22 cellular contexts compared by ENCODE assay signal in genomic region chr3:155876537-155876936, GRCh38. TPM values are rescaled to one million over a fixed set of nuclear protein-coding genes. Genes with fewer than 3 reads are reported as not detected.
DNase-seq lines count a peak whose midpoint lies in the region; ATAC-seq and TF ChIP-seq lines count a peak whose summit lies in the region.
"Had no signal": no experiment of that assay in that cellular context is flagged by ENCODE, and none has a peak within 500 bp of the region (broad histone marks: within the 10 kb centered on the region; RNA-seq: fewer than 3 reads in every experiment).

No MANE protein-coding gene starts in this region.

- H3K9me3 Mint-ChIP-seq in CD4-positive, alpha-beta T cell = no peaks in the 10 kb centered on the region
- H3K9me3 Mint-ChIP-seq: IgD-negative memory B cell had no signal

- no peaks in the 10 kb centered on the region for H3K27me3 ChIP-seq in CD4-positive, alpha-beta T cell (ENCODE audit: control insufficient read depth, insufficient read depth, low read length)
- H3K27me3 ChIP-seq: Peyer's patch had no signal

- H3K27me3 Mint-ChIP-seq in CD4-positive, alpha-beta T cell = no peaks in the 10 kb centered on the region
- H3K27me3 Mint-ChIP-seq: IgD-negative memory B cell had no signal

- no peak for TF ChIP-seq CTCF in CD4-positive, alpha-beta T cell (IDR thresholded peaks at IDR 0.05)
- TF ChIP-seq CTCF in HEK293 (tag by site-specific recombination; IDR thresholded peaks at IDR 0.05) (no peak), OCI-LY7 (conservative IDR thresholded peaks at IDR 0.05; ENCODE audit: low read length) (no peak)

- H3K4me1 ChIP-seq in HEK293 (ENCODE audit: control insufficient read depth, insufficient read depth, low read length) = peaks cover 2% of the 10 kb centered on the region; the same call in 1 of the 2 replicates
- peaks cover 31% of the 10 kb centered on the region for H3K4me1 ChIP-seq in OCI-LY7 (ENCODE audit: insufficient read depth, low read length, poor library complexity, severe bottlenecking)

- H3K27ac ChIP-seq in CD4-positive, alpha-beta T cell (ENCODE audit: low read depth, low read length) = no peak overlapping the region
- no peak overlapping the region for H3K27ac ChIP-seq in HEK293 (ENCODE audit: extremely low read depth, low read depth, low read length)
- no peak overlapping the region for H3K27ac ChIP-seq in OCI-LY7 (ENCODE audit: low read depth, low read length, poor library complexity, severe bottlenecking)
- H3K27ac ChIP-seq: HL-60, Peyer's patch had no signal

- peaks cover 5% of the 10 kb centered on the region for H3K36me3 Mint-ChIP-seq in CD4-positive, alpha-beta T cell (ENCODE audit: low read depth)

- peaks cover 100% of the 10 kb centered on the region for H3K79me2 ChIP-seq in OCI-LY7 (ENCODE audit: insufficient read depth, low read depth, low read length)

- H3K4me3 ChIP-seq in HEK293 (ENCODE audit: low read depth, low read length) = no peak overlapping the region
- no peak overlapping the region for H3K4me3 ChIP-seq in OCI-LY7 (ENCODE audit: low read depth, low read length, poor library complexity, severe bottlenecking)
- H3K4me3 ChIP-seq: Peyer's patch had no signal

- no peaks in the 10 kb centered on the region for H3K9me3 ChIP-seq in CD4-positive, alpha-beta T cell (ENCODE audit: control insufficient read depth, low read length)
- H3K9me3 ChIP-seq in HEK293 (ENCODE audit: control insufficient read depth, insufficient read depth, low read depth, low read length) (no peaks in the 10 kb centered on the region), OCI-LY7 (ENCODE audit: low read length) (no peaks in the 10 kb centered on the region; the same call in 1 of the 2 replicates)
- H3K9me3 ChIP-seq: Peyer's patch had no signal

- BruUV-seq in OCI-LY7 (replicated peaks; lab: Mats Ljungman, UMichigan) = no TSS peak

- no peak for ATAC-seq in CD4-positive, alpha-beta T cell (ENCODE audit: poor library complexity)

- peaks cover 75% of the 10 kb centered on the region for H3K4me1 Mint-ChIP-seq in CD4-positive, alpha-beta T cell (ENCODE audit: low read depth)

- POLR2A ChIA-PET in CD4-positive, alpha-beta T cell (lab: Charles Lee) = no interaction called here
- POLR2A ChIA-PET in HEK293 (lab: Yijun Ruan, JAX) = no interaction called here
- POLR2A ChIA-PET in OCI-LY7 (lab: Charles Lee) = interaction anchor here (1.2 kb wide), 1 partner anchor 33 kb away, joined by 3 read pairs; no protein-coding TSS in a partner anchor

- CTCF ChIA-PET in CD4-positive, alpha-beta T cell (lab: Charles Lee) = no interaction called here
- CTCF ChIA-PET in HEK293 (lab: Yijun Ruan, JAX) (no interaction called here), OCI-LY7 (lab: Charles Lee; ENCODE audit: unreplicated experiment) (no interaction called here)

- DNase-seq in CD4-positive, alpha-beta T cell = no peak
- DNase-seq in OCI-LY7 (ENCODE audit: low spot score) (no peak), cerebellar cortex (ENCODE audit: low spot score) (peak; percentile 63), GM19240 (ENCODE audit: insufficient read length, low spot score) (no peak), OCI-M1 (lab: John Stamatoyannopoulos, UW) (no peak)
- no peak for DNase-seq in stimulated activated CD4-positive, alpha-beta T cell treated with anti-CD3 and anti-CD28 coated beads, Interleukin-4, amount 100 ng/mL, for 24 hours
- no peak for DNase-seq in activated CD8-positive, alpha-beta memory T cell treated with anti-CD3 and anti-CD28 coated beads, Interleukin-2, amount 50 U/mL, for 4 hours
- DNase-seq: 8988T; ACHN; DMS53; HCEC 1CT; NCI-H1105 treated with DMSO at 0.1 percent for 48 hours; NCI-H146; NCI-H1930; NCI-H510A; NCI-H748 treated with DMSO at 0.1 percent for 48 hours; NK-92 treated with Interleukin-12 subunit alpha and Interleukin-12 subunit beta, amount 100 ng/mL, for 24 hours; Peyer's patch; SHP77 treated with DMSO at 0.1 percent for 48 hours had no signal

- H3K9me2 ChIP-seq in OCI-LY7 (ENCODE audit: insufficient read depth, low read length) = no peaks in the 10 kb centered on the region

- peaks cover 51% of the 10 kb centered on the region for H4K20me1 ChIP-seq in OCI-LY7 (ENCODE audit: insufficient read depth, low read length)

- peak overlapping the region; percentile 25; the same call in 1 of the 2 replicates for H3K4me2 ChIP-seq in OCI-LY7 (ENCODE audit: low read length)

- H3K4me3 Mint-ChIP-seq in CD4-positive, alpha-beta T cell = no peak overlapping the region

- intact Hi-C loops in CD4-positive, alpha-beta T cell (cut with DNase I, micrococcal nuclease) = loop anchor here in 1 of 2 experiments (10.0 kb wide), 1 partner anchor 938 kb away; no protein-coding TSS in a partner anchor
- intact Hi-C loops in OCI-LY7 (cut with micrococcal nuclease; ENCODE audit: unreplicated experiment) = loop anchor here (10.0 kb wide), 1 partner anchor 1288 kb away; the partner anchor contains the start of gene CCNL1

- H2AFZ ChIP-seq in OCI-LY7 (ENCODE audit: low read length) = no peak overlapping the region

- peak overlapping the region; percentile 4 for H3K27ac Mint-ChIP-seq in CD4-positive, alpha-beta T cell
- H3K27ac Mint-ChIP-seq: IgD-negative memory B cell had no signal

- H3K36me3 ChIP-seq in HEK293 (ENCODE audit: control insufficient read depth in 2 of 2, insufficient read depth in 1 of 2, low read length in 2 of 2) (no peaks in the 10 kb centered on the region), OCI-LY7 (ENCODE audit: insufficient read depth, low read length) (peaks cover 36% of the 10 kb centered on the region)
- H3K36me3 ChIP-seq: Peyer's patch had no signal

TF ChIP-seq in HEK293, 187 proteins besides CTCF, POLR2A, EP300 and RAD21:
- TF ChIP-seq, protein P1, sequence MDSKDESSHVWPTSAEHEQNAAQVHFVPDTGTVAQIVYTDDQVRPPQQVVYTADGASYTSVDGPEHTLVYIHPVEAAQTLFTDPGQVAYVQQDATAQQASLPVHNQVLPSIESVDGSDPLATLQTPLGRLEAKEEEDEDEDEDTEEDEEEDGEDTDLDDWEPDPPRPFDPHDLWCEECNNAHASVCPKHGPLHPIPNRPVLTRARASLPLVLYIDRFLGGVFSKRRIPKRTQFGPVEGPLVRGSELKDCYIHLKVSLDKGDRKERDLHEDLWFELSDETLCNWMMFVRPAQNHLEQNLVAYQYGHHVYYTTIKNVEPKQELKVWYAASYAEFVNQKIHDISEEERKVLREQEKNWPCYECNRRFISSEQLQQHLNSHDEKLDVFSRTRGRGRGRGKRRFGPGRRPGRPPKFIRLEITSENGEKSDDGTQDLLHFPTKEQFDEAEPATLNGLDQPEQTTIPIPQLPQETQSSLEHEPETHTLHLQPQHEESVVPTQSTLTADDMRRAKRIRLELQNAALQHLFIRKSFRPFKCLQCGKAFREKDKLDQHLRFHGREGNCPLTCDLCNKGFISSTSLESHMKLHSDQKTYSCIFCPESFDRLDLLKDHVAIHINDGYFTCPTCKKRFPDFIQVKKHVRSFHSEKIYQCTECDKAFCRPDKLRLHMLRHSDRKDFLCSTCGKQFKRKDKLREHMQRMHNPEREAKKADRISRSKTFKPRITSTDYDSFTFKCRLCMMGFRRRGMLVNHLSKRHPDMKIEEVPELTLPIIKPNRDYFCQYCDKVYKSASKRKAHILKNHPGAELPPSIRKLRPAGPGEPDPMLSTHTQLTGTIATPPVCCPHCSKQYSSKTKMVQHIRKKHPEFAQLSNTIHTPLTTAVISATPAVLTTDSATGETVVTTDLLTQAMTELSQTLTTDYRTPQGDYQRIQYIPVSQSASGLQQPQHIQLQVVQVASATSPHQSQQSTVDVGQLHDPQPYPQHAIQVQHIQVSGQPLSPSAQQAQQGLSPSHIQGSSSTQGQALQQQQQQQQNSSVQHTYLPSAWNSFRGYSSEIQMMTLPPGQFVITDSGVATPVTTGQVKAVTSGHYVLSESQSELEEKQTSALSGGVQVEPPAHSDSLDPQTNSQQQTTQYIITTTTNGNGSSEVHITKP (tag by site-specific recombination; IDR thresholded peaks at IDR 0.05) = peak; percentile 61
- TF ChIP-seq ZNF626 (tag by site-specific recombination; IDR thresholded peaks at IDR 0.05) = no peak

RNA-seq across cellular contexts. Expression of gene GMPS, which starts 6.1 kb away (rescaled TPM):
- total RNA-seq in CD4-positive, alpha-beta T cell = 10 to 100 TPM; 34.1 to 34.3 TPM
- total RNA-seq in OCI-LY7 (2014; rRNA removed; shearing (Covaris generic)) = 32.3 and 37.6 TPM in 2 replicates
- total RNA-seq in OCI-LY7 (2022) = 116 and 118 TPM in 2 replicates

RNA-seq across cellular contexts. Expression of gene SLC33A1, which starts 22.3 kb away (rescaled TPM):
- total RNA-seq in CD4-positive, alpha-beta T cell = 10 to 100 TPM; 14.6 to 16.4 TPM
- total RNA-seq in OCI-LY7 (2014; rRNA removed; shearing (Covaris generic)) = 20.9 and 21.9 TPM in 2 replicates
- total RNA-seq in OCI-LY7 (2022) = 26.4 and 27.6 TPM in 2 replicates
